ENCODE assay signal across 29 cellular contexts in the genomic region with DNA sequence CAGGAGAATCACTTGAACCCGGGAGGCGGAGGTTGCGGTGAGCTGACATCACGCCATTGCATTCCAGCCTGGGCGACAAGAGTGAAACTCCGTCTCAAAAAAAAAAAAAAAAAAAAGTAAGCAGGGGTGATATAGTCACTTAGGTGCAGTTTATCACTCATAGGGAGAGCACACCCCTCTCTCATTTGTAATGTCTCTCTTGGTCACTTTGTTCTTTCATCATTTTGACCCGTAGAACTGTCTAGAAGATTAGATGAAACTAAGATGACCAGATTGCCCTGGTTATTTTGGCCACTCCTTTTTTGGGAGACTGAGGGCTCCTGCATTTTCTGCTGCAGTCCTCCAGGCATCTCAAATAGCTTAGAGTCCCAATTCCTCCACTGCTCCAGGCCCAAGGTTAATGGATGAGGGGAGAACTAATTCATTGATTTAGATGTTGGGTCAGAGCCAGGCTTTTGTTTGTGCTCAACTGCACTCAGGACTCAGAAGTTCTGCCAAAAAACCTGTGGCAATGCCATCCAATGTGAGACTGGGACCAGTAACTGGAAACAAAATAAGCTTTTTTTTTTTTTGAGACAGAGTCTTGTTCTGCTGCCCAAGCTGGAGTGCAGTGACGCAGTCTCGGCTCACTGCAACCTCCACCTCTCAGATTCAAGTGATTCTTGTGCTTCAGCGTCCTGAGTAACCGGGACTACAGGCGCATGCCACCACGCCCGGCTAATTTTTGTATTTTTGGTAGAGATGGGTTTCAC. TPM values are rescaled to one million over a fixed set of nuclear protein-coding genes. Genes with fewer than 3 reads are reported as not detected.
DNase-seq lines count a peak whose midpoint lies in the region; ATAC-seq and TF ChIP-seq lines count a peak whose summit lies in the region.
"Had no signal": no experiment of that assay in that cellular context is flagged by ENCODE, and none has a peak within 500 bp of the region (broad histone marks: within the 10 kb centered on the region; RNA-seq: fewer than 3 reads in every experiment).

No MANE protein-coding gene starts in this region.

- no peaks in the 10 kb centered on the region for H3K27me3 ChIP-seq in lower lobe of right lung (ENCODE audit: low read depth)
- H3K27me3 ChIP-seq in upper lobe of right lung, result no peaks in the 10 kb centered on the region
- H3K27me3 ChIP-seq: colonic mucosa, transverse colon had no signal

- peak overlapping the region; percentile 56 for H3K27ac ChIP-seq in VCaP
- H3K27ac ChIP-seq in lower lobe of right lung, result no peak overlapping the region
- no peak overlapping the region for H3K27ac ChIP-seq in upper lobe of right lung
- H3K27ac ChIP-seq: A549, colonic mucosa, heart right ventricle, transverse colon had no signal

- peak; percentile 22 for DNase-seq in cardiac septum (ENCODE audit: low spot score)
- no peak for DNase-seq in left ventricle myocardium superior
- peak; percentile 58 for DNase-seq in lower lobe of right lung
- DNase-seq in upper lobe of right lung, result peak; percentile 73
- DNase-seq in GM19240 (ENCODE audit: insufficient read length, low spot score), result no peak
- DNase-seq in amniotic stem cell (lab: John Stamatoyannopoulos, UW), result no peak
- DNase-seq: activated CD4-positive, alpha-beta T cell treated with anti-CD3 and anti-CD28 coated beads, Interleukin-2, amount 10 ng/mL, durations not matched to agents 7 days and 5 days; activated CD8-positive, alpha-beta memory T cell treated with anti-CD3 and anti-CD28 coated beads, Interleukin-2, amount 10 ng/mL, durations not matched to agents 7 days and 5 days; activated naive CD4-positive, alpha-beta T cell; activated T-cell treated with anti-CD3 and anti-CD28 coated beads, Interleukin-2, amount 50 U/mL, for 72 hours; colonic mucosa; DMS53; effector memory CD8-positive, alpha-beta T cell; GF-D8; heart right ventricle; KG1; MM.1S; naive thymus-derived CD4-positive, alpha-beta T cell; NCI-H146; NCI-H2171; NCI-H69; SIG-M5; SW 1271; T-helper 9 cell; transverse colon had no signal

- H3K36me3 ChIP-seq in lower lobe of right lung (no peaks in the 10 kb centered on the region), upper lobe of right lung (no peaks in the 10 kb centered on the region)
- H3K36me3 ChIP-seq: colonic mucosa, heart right ventricle, transverse colon had no signal

- H3K9me3 ChIP-seq in lower lobe of right lung, result no peaks in the 10 kb centered on the region
- no peaks in the 10 kb centered on the region for H3K9me3 ChIP-seq in upper lobe of right lung
- H3K9me3 ChIP-seq: A549, colonic mucosa, heart right ventricle, transverse colon had no signal

- TF ChIP-seq CTCF in VCaP (conservative IDR thresholded peaks at IDR 0.05) (no peak), lower lobe of right lung (IDR thresholded peaks at IDR 0.05) (no peak), upper lobe of right lung (IDR thresholded peaks at IDR 0.05) (no peak)

- H3K4me1 ChIP-seq in lower lobe of right lung (no peaks in the 10 kb centered on the region), upper lobe of right lung (no peaks in the 10 kb centered on the region)
- H3K4me1 ChIP-seq: A549, colonic mucosa, heart right ventricle, transverse colon had no signal

- H3K4me3 ChIP-seq in lower lobe of right lung (no peak overlapping the region), upper lobe of right lung (no peak overlapping the region)
- H3K4me3 ChIP-seq: A549, colonic mucosa, heart right ventricle, transverse colon had no signal

- ATAC-seq in left ventricle myocardium superior (no peak), lower lobe of right lung (peak; percentile 76 to 81), upper lobe of right lung (peak; percentile 63), GM21619 (IDR thresholded peaks at IDR 0.05; ENCODE audit: unreplicated experiment) (no peak)
- ATAC-seq: A549; activated CD8-positive, alpha-beta memory T cell treated with anti-CD3 and anti-CD28 coated beads, Interleukin-2, amount 10 ng/mL, durations not matched to agents 7 days and 5 days; activated T-cell treated with anti-CD3 and anti-CD28 coated beads, Interleukin-2, amount 50 U/mL, for 72 hours; effector memory CD8-positive, alpha-beta T cell; heart right ventricle; naive thymus-derived CD4-positive, alpha-beta T cell; WTC11 had no signal

- intact Hi-C loops in cardiac septum (cut with DNase I) (no loop called here), left ventricle myocardium superior (cut with micrococcal nuclease) (no loop called here), lower lobe of right lung (cut with DNase I) (no loop called here), upper lobe of right lung (cut with DNase I) (no loop called here)

RNA-seq across cellular contexts. Expression of a gene that starts 49.9 kb away (rescaled TPM):
- total RNA-seq in cardiac septum, result 3.2 TPM
- total RNA-seq in left ventricle myocardium superior, result 8.9 TPM
- total RNA-seq in lower lobe of right lung, result 22.5 TPM
- 17.1 TPM for total RNA-seq in upper lobe of right lung

Comparison
In these comparisons a context has a peak if more than half of its experiments do, and no peak if none do; other contexts are left out.
1. DNase-seq: peak in cardiac septum (single experiment), lower lobe of right lung (single experiment) and upper lobe of right lung (single experiment); none in left ventricle myocardium superior (single experiment), GM19240 (single experiment) and amniotic stem cell (single experiment).
2. ATAC-seq: peak in lower lobe of right lung (2 of 2) and upper lobe of right lung (single experiment); none in left ventricle myocardium superior (single experiment) and GM21619 (single experiment).